Comparison of ENCODE assay signal across 5 cellular contexts in the genomic region with DNA sequence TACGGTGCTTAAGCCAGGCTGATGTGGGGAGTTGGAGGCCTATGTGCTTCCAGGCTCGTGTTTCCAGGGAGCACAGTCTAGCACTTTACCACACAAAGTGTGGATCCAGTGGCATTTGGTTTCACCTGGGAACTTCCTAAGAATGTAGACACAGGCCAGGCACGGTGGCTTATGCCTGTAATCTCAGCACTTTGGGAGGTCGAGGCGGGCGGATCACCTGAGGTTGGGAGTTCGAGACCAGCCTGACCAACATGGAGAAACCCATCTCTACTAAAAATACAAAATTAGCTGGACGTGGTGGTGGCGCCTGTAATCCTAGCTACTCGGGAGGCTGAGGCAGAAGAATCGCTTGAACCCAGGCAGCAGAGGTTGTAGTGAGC. TPM values are rescaled to one million over a fixed set of nuclear protein-coding genes. Genes with fewer than 3 reads are reported as not detected.
DNase-seq lines count a peak whose midpoint lies in the region; ATAC-seq and TF ChIP-seq lines count a peak whose summit lies in the region.
"Not testable (repeated sequence)": the region's sequence is repeated elsewhere in the genome, so short reads cannot be mapped to it uniquely, and the experiment has no call there.

No MANE protein-coding gene starts in this region.

- ATAC-seq in activated CD8-positive, alpha-beta T cell treated with anti-CD3 and anti-CD28 coated beads for 36 hours, result not testable (repeated sequence)

- POLR2A ChIA-PET in activated CD8-positive, alpha-beta T cell treated with anti-CD3 and anti-CD28 coated beads for 36 hours (lab: Charles Lee), result interaction anchor here (1.5 to 7.8 kb wide), 4 partner anchors 10 to 216 kb away, joined by 5 to 59 read pairs (median 35); a partner anchor contains a TSS

- peak overlapping the region; percentile 100 for H3K27ac Mint-ChIP-seq in activated CD8-positive, alpha-beta T cell treated with anti-CD3 and anti-CD28 coated beads for 36 hours
- H3K27ac Mint-ChIP-seq in activated naive CD8-positive, alpha-beta T cell, result peak overlapping the region; percentile 100
- peak overlapping the region in 5 of 6 donors; percentile 24 to 100 (median 44) for H3K27ac Mint-ChIP-seq in immature natural killer cell
- H3K27ac Mint-ChIP-seq in nephron progenitor cell, result not testable (repeated sequence)

- not testable (repeated sequence) for H3K27me3 Mint-ChIP-seq in activated CD8-positive, alpha-beta T cell treated with anti-CD3 and anti-CD28 coated beads for 36 hours; activated naive CD8-positive, alpha-beta T cell; nephron progenitor cell (ENCODE audit: low read depth, poor library complexity)
- peaks cover 7 to 23% (median 13%) of the 10 kb centered on the region in 3 donors for H3K27me3 Mint-ChIP-seq in immature natural killer cell (ENCODE audit: low read depth in 3 of 3)

- H3K9me3 Mint-ChIP-seq in activated CD8-positive, alpha-beta T cell treated with anti-CD3 and anti-CD28 coated beads for 36 hours; activated naive CD8-positive, alpha-beta T cell (ENCODE audit: low read depth); immature natural killer cell; nephron progenitor cell: not testable (repeated sequence)

- CTCF ChIA-PET in activated CD8-positive, alpha-beta T cell treated with anti-CD3 and anti-CD28 coated beads for 36 hours (lab: Charles Lee), result interaction anchor here (0.9 to 3.7 kb wide), 2 partner anchors 23 to 26 kb away, joined by 3 to 13 read pairs; no protein-coding TSS in a partner anchor

- H3K36me3 Mint-ChIP-seq in activated CD8-positive, alpha-beta T cell treated with anti-CD3 and anti-CD28 coated beads for 36 hours (ENCODE audit: low read depth), result peaks cover 84% of the 10 kb centered on the region
- H3K36me3 Mint-ChIP-seq in activated naive CD8-positive, alpha-beta T cell, result peaks cover 38% of the 10 kb centered on the region
- peaks cover 40 to 64% (median 54%) of the 10 kb centered on the region in 3 donors for H3K36me3 Mint-ChIP-seq in immature natural killer cell
- peaks cover 61% of the 10 kb centered on the region for H3K36me3 Mint-ChIP-seq in nephron progenitor cell (ENCODE audit: low read depth)

- peak overlapping the region; percentile 12 for H3K4me3 ChIP-seq in NB4 (ENCODE audit: low read depth, low read length)

- not testable (repeated sequence) for TF ChIP-seq CTCF in NB4 (IDR thresholded peaks at IDR 0.05; ENCODE audit: low read depth, low read length); activated CD8-positive, alpha-beta T cell treated with anti-CD3 and anti-CD28 coated beads for 36 hours (IDR thresholded peaks at IDR 0.05); nephron progenitor cell (IDR thresholded peaks at IDR 0.05)

- intact Hi-C loops in activated CD8-positive, alpha-beta T cell treated with anti-CD3 and anti-CD28 coated beads for 36 hours (cut with micrococcal nuclease), result loop anchor here (10.0 kb wide), 1 partner anchor 221 kb away; no protein-coding TSS in a partner anchor

- not testable (repeated sequence) for DNase-seq in NB4 (ENCODE audit: low read depth); activated CD8-positive, alpha-beta T cell treated with anti-CD3 and anti-CD28 coated beads for 36 hours; immature natural killer cell; nephron progenitor cell

- peaks cover 58% of the 10 kb centered on the region for H3K4me1 Mint-ChIP-seq in activated CD8-positive, alpha-beta T cell treated with anti-CD3 and anti-CD28 coated beads for 36 hours (ENCODE audit: low read depth)
- H3K4me1 Mint-ChIP-seq in activated naive CD8-positive, alpha-beta T cell (ENCODE audit: low read depth), result peaks cover 68% of the 10 kb centered on the region
- H3K4me1 Mint-ChIP-seq in immature natural killer cell (peaks cover 88 to 92% of the 10 kb centered on the region in 2 donors), nephron progenitor cell (peaks cover 45% of the 10 kb centered on the region)

- H3K4me3 Mint-ChIP-seq in activated CD8-positive, alpha-beta T cell treated with anti-CD3 and anti-CD28 coated beads for 36 hours, result peak overlapping the region; percentile 92
- H3K4me3 Mint-ChIP-seq in activated naive CD8-positive, alpha-beta T cell, result peak overlapping the region; percentile 99
- H3K4me3 Mint-ChIP-seq in immature natural killer cell (peak overlapping the region; percentile 96 to 98 (median 97)), nephron progenitor cell (peak overlapping the region; percentile 5)

- TF ChIP-seq POLR2A in NB4 (IDR thresholded peaks at IDR 0.05; ENCODE audit: extremely low read depth, insufficient read length), result not testable (repeated sequence)

RNA-seq across cellular contexts. Expression of a gene that starts 3.8 kb away (rescaled TPM):
- 10 to 100 TPM; 62.8 to 64.0 TPM for total RNA-seq in activated CD8-positive, alpha-beta T cell treated with anti-CD3 and anti-CD28 coated beads for 36 hours
- 10 to 100 TPM; 28.7 to 75.4 (median 36.4) TPM for polyA plus RNA-seq in immature natural killer cell

RNA-seq across cellular contexts. Expression of a gene that starts 30.4 kb away (rescaled TPM):
- 10 to 100 TPM; 21.3 to 22.9 TPM for total RNA-seq in activated CD8-positive, alpha-beta T cell treated with anti-CD3 and anti-CD28 coated beads for 36 hours
- 10 to 100 TPM; 13.7 to 28.1 (median 23.4) TPM for polyA plus RNA-seq in immature natural killer cell

RNA-seq across cellular contexts. Expression of a gene that starts 30.6 kb away (rescaled TPM):
- 10 to 100 TPM; 11.8 to 13.0 TPM for total RNA-seq in activated CD8-positive, alpha-beta T cell treated with anti-CD3 and anti-CD28 coated beads for 36 hours
- polyA plus RNA-seq in immature natural killer cell, result 10 to 100 TPM; 10.9 to 17.7 (median 14.0) TPM

Comparison
In these comparisons a context has a peak if more than half of its experiments do, and no peak if none do; other contexts are left out.
1. H3K4me3 Mint-ChIP-seq: peak in every context shown above with its lines; median percentile 99 in activated naive CD8-positive, alpha-beta T cell; 97 in immature natural killer cell; 92 in activated CD8-positive, alpha-beta T cell treated with anti-CD3 and anti-CD28 coated beads for 36 hours; 5 in nephron progenitor cell.